In the genomic region with DNA sequence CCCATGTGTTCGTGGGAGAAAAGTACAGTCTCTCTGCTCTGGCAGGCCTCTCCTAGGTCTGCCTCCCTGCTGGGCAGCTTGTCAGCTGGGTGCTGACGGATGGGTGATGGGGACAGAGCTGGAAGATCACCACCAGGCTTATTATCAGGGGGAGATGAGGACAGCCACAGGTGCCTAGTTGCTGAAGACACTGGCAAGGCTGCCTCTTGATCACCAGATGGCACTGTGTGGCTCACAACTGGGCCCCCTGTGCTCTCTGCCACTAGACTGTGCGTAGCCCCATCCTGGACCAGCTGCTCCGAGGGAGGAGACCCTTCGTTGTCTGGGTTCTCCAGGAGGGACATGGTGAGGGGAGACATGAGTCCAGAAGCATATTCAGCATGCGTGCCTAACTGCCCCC, we compare ENCODE assay signal across 12 cellular contexts.
DNase-seq lines count a peak whose midpoint lies in the region; ATAC-seq and TF ChIP-seq lines count a peak whose summit lies in the region.
"Had no signal": no experiment of that assay in that cellular context is flagged by ENCODE, and none has a peak within 500 bp of the region (broad histone marks: within the 10 kb centered on the region; RNA-seq: fewer than 3 reads in every experiment).

No MANE protein-coding gene starts in this region.

- peaks cover 0 to 51% (median 4%) of the 10 kb centered on the region in 9 donors for H3K36me3 ChIP-seq in heart right ventricle
- peaks cover 0 to 48% of the 10 kb centered on the region in 2 experiments for H3K36me3 ChIP-seq in SK-N-SH (replicated peaks in 1 of 2; ENCODE audit: control insufficient read depth in 1 of 2, insufficient read depth in 2 of 2, low read length in 1 of 2)
- peaks cover 0 to 15% of the 10 kb centered on the region in 2 donors for H3K36me3 ChIP-seq in gastroesophageal sphincter
- peaks cover 17% of the 10 kb centered on the region for H3K36me3 ChIP-seq in upper lobe of right lung

- 79 to 84% methylated on average over 6 of the region's 6 CpGs for WGBS in heart right ventricle, 2 donors
- WGBS in SK-N-SH (ENCODE audit: low lambda C conversion rate): no CpG with 5 or more reads among the region's 6 CpGs
- 100% methylated on average over 1 of the region's 6 CpGs; no CpG with 5 or more reads in 1 of the 2 donors for WGBS in gastroesophageal sphincter (ENCODE audit: low coverage in 1 of 2), 2 donors

- peaks cover 22% of the 10 kb centered on the region for H3F3A ChIP-seq in SK-N-SH (replicated peaks; ENCODE audit: insufficient read depth)

- peaks cover 21 to 76% (median 48%) of the 10 kb centered on the region in 9 donors for H3K4me1 ChIP-seq in heart right ventricle
- H3K4me1 ChIP-seq in SK-N-SH (ENCODE audit: control insufficient read depth in 1 of 2, insufficient read depth in 2 of 2, low read depth in 1 of 2, low read length in 1 of 2): peaks cover 17 to 25% of the 10 kb centered on the region in 2 experiments; a peak in 3 of 4 replicates
- H3K4me1 ChIP-seq in gastroesophageal sphincter: peaks cover 2 to 67% (median 38%) of the 10 kb centered on the region in 3 donors
- no peaks in the 10 kb centered on the region for H3K4me1 ChIP-seq in upper lobe of right lung

- no peaks in the 10 kb centered on the region for H3K9me2 ChIP-seq in SK-N-SH

- H2AFZ ChIP-seq in SK-N-SH (ENCODE audit: low read depth): no peak overlapping the region

- H3K27ac ChIP-seq in heart right ventricle: peak overlapping the region in 7 of 10 donors; percentile 6 to 84 (median 77)
- no peak overlapping the region; a peak in 1 of 4 replicates for H3K27ac ChIP-seq in SK-N-SH (ENCODE audit: low read depth in 2 of 2, low read length in 1 of 2)
- peak overlapping the region in 3 of 4 donors; percentile 85 to 90 (median 88) for H3K27ac ChIP-seq in gastroesophageal sphincter
- no peak overlapping the region for H3K27ac ChIP-seq in upper lobe of right lung

- H3K9ac ChIP-seq in SK-N-SH: no peak overlapping the region

- TF ChIP-seq RAD21 in SK-N-SH (IDR thresholded peaks at IDR 0.05; ENCODE audit: low read length): peak; percentile 39

- peaks cover 3% of the 10 kb centered on the region; the same call in 1 of the 2 replicates for H3K79me2 ChIP-seq in SK-N-SH (ENCODE audit: insufficient read depth)

- TF ChIP-seq CTCF in heart right ventricle (IDR thresholded peaks at IDR 0.05): peak in 5 of 9 donors; percentile 19 to 43 (median 21)
- TF ChIP-seq CTCF in SK-N-SH (IDR thresholded peaks at IDR 0.05): peak; percentile 29; the same call in 1 of the 2 replicates
- TF ChIP-seq CTCF in gastroesophageal sphincter (IDR thresholded peaks at IDR 0.05): peak in 1 of 4 experiments; percentile 11
- peak; percentile 9 for TF ChIP-seq CTCF in upper lobe of right lung (IDR thresholded peaks at IDR 0.05)

- no peak for TF ChIP-seq POLR2A in gastroesophageal sphincter (IDR thresholded peaks at IDR 0.05)

- no peaks in the 10 kb centered on the region for H4K20me1 ChIP-seq in SK-N-SH (ENCODE audit: insufficient read depth)

- DNase-seq in heart right ventricle (no peak), cardiac septum (ENCODE audit: low spot score) (no peak), SK-N-SH (peak; percentile 35), upper lobe of right lung (no peak), NCI-H2171 treated with DMSO at 0.1 percent for 48 hours (lab: John Stamatoyannopoulos, UW) (no peak)
- no peak for DNase-seq in activated T-cell treated with anti-CD3 and anti-CD28 coated beads, Interleukin-2, amount 50 U/mL, for 1 hour
- DNase-seq: RPMI8226, tibial artery had no signal

- H3K4me3 ChIP-seq in heart right ventricle: no peak overlapping the region
- no peak overlapping the region for H3K4me3 ChIP-seq in SK-N-SH (ENCODE audit: low read depth in 2 of 2, low read length in 1 of 2)
- H3K4me3 ChIP-seq in gastroesophageal sphincter: no peak overlapping the region
- H3K4me3 ChIP-seq in upper lobe of right lung: no peak overlapping the region
- H3K4me3 ChIP-seq: skin epidermis, tibial artery had no signal

- intact Hi-C loops in heart right ventricle (cut with DNase I) (loop anchor here in 6 of 10 donors (2.0 to 10.0 kb wide), 13 partner anchors 119 to 441 kb away; partner anchors contain the start of genes MYORG (in 3 of the 6), DCAF12 (in 2 of the 6) and UBE2R2 (in 1 of the 6)), cardiac septum (cut with DNase I) (loop anchor here (10.0 kb wide), 1 partner anchor 331 kb away; no protein-coding TSS in a partner anchor), upper lobe of right lung (cut with DNase I) (no loop called here)

- no peak for ATAC-seq in heart right ventricle
- no peak for ATAC-seq in gastroesophageal sphincter
- ATAC-seq in upper lobe of right lung: peak; percentile 7
- no peak for ATAC-seq in HG02610 (IDR thresholded peaks at IDR 0.05; ENCODE audit: unreplicated experiment)
- ATAC-seq: activated T-helper 17 cell treated with anti-CD3 and anti-CD28 coated beads, Interleukin-2, amount 50 U/mL, for 72 hours had no signal

- H3K27me3 ChIP-seq in heart right ventricle (no peaks in the 10 kb centered on the region), SK-N-SH (ENCODE audit: insufficient read depth) (no peaks in the 10 kb centered on the region), gastroesophageal sphincter (no peaks in the 10 kb centered on the region), upper lobe of right lung (no peaks in the 10 kb centered on the region)
- H3K27me3 ChIP-seq: tibial artery had no signal

- TF ChIP-seq EP300 in SK-N-SH (IDR thresholded peaks at IDR 0.05; ENCODE audit: borderline replicate concordance in 1 of 2, low read depth in 1 of 2, low read length in 1 of 2) (no peak), gastroesophageal sphincter (IDR thresholded peaks at IDR 0.05) (no peak)

- POLR2A ChIA-PET in SK-N-SH (lab: Yijun Ruan, JAX): no interaction called here

- H3K9me3 ChIP-seq in heart right ventricle (no peaks in the 10 kb centered on the region), SK-N-SH (no peaks in the 10 kb centered on the region), gastroesophageal sphincter (no peaks in the 10 kb centered on the region), upper lobe of right lung (no peaks in the 10 kb centered on the region)
- H3K9me3 ChIP-seq: tibial artery had no signal

- H3K4me2 ChIP-seq in SK-N-SH: no peak overlapping the region

- CTCF ChIA-PET in SK-N-SH (lab: Yijun Ruan, JAX): interaction anchor here (1.0 to 2.8 kb wide), 6 partner anchors 9 to 336 kb away, joined by 3 to 9 read pairs (median 3); no protein-coding TSS in a partner anchor

TF ChIP-seq in SK-N-SH, 30 proteins besides CTCF, POLR2A, EP300 and RAD21:
- TF ChIP-seq TAF1 (IDR thresholded peaks at IDR 0.05; ENCODE audit: borderline replicate concordance, low read depth, low read length) (no peak), TEAD4 (IDR thresholded peaks at IDR 0.05; ENCODE audit: borderline replicate concordance, insufficient read depth) (no peak), MEF2A (IDR thresholded peaks at IDR 0.05; ENCODE audit: borderline replicate concordance, low read depth) (no peak), SIN3A (IDR thresholded peaks at IDR 0.05; ENCODE audit: borderline replicate concordance, low read depth, low read length) (no peak), SMC3 (IDR thresholded peaks at IDR 0.05; ENCODE audit: low read depth, low read length) (peak; percentile 28)
TF ChIP-seq in SK-N-SH: peak in this region for 1.

Comparison
In these comparisons a context has a peak if more than half of its experiments do, and no peak if none do; other contexts are left out.
1. H3K27ac ChIP-seq: peak in heart right ventricle (7 of 10) and gastroesophageal sphincter (3 of 4); none in SK-N-SH (0 of 2) and upper lobe of right lung (single experiment).